In the genomic region with DNA sequence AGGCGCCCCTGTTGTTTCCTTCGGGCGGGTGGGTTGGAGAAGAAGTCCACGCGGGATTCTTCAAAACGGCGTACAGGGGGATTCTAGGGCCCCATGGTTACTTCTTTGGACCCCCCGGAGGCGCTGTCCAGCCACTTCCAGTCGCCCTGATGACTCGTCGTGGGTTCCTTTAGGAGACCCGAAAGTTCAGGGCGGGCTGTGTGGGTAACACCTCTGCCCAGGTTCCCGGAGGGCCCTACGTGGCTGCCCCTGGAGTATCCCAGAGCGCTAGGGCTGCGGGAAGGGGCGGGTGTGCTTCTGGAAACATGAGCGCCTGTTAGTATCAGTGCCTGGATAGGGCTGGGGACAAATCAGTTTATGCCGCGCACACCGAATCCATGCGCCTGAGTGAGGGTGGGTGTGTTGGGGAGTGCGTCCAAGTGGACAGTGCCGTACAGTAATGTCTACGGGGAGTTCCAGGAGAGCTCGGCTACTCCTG, we compare ENCODE assay signal across 6 cellular contexts. TPM values are rescaled to one million over a fixed set of nuclear protein-coding genes. Genes with fewer than 3 reads are reported as not detected.
DNase-seq lines count a peak whose midpoint lies in the region; ATAC-seq and TF ChIP-seq lines count a peak whose summit lies in the region.

No MANE protein-coding gene starts in this region.

- CTCF ChIA-PET in activated CD4-positive, alpha-beta T cell treated with anti-CD3 and anti-CD28 coated beads for 36 hours (lab: Charles Lee) = interaction anchor here (0.5 to 7.5 kb wide), 23 partner anchors 10 to 371 kb away, joined by 3 to 87 read pairs (median 5); a partner anchor contains a TSS
- CTCF ChIA-PET in GM10248 (lab: Yijun Ruan, JAX) = interaction anchor here (0.6 to 8.9 kb wide), 44 partner anchors 8 to 362 kb away, joined by 3 to 205 read pairs (median 4); a partner anchor contains a TSS

- H3K27ac Mint-ChIP-seq in activated CD4-positive, alpha-beta T cell treated with anti-CD3 and anti-CD28 coated beads for 36 hours = no peak overlapping the region

- no peak for TF ChIP-seq CTCF in GM10248 (IDR thresholded peaks at IDR 0.05; ENCODE audit: control extremely low read depth, extremely low read depth, low read depth, missing control alignments)

- H3K27me3 Mint-ChIP-seq in activated CD4-positive, alpha-beta T cell treated with anti-CD3 and anti-CD28 coated beads for 36 hours = peaks cover 15% of the 10 kb centered on the region

- ATAC-seq in activated CD4-positive, alpha-beta T cell treated with anti-CD3 and anti-CD28 coated beads for 36 hours = peak; percentile 26

- POLR2A ChIA-PET in activated CD4-positive, alpha-beta T cell treated with anti-CD3 and anti-CD28 coated beads for 36 hours (lab: Charles Lee) = interaction anchor here (0.6 to 1.1 kb wide), 3 partner anchors 125 to 229 kb away, joined by 3 to 8 read pairs (median 5); no protein-coding TSS in a partner anchor
- POLR2A ChIA-PET in GM10248 (lab: Yijun Ruan, JAX) = interaction anchor here (0.8 to 1.9 kb wide), 7 partner anchors 10 to 338 kb away, joined by 3 to 10 read pairs (median 4); no protein-coding TSS in a partner anchor

- peak; percentile 74 for DNase-seq in activated CD4-positive, alpha-beta T cell treated with anti-CD3 and anti-CD28 coated beads for 36 hours
- no peak for DNase-seq in activated CD4-positive, alpha-beta T cell treated with anti-CD3 and anti-CD28 coated beads, Interleukin-2, amount 50 U/mL, for 4 hours
- DNase-seq in activated T-cell treated with anti-CD3 and anti-CD28 coated beads, Interleukin-2, amount 50 U/mL, for 1 hour = peak; percentile 67
- DNase-seq in kidney tubule cell (ENCODE audit: low spot score) = peak; percentile 41
- no peak for DNase-seq in GM19238 (ENCODE audit: insufficient read length, low spot score)
- DNase-seq in GM10248 (ENCODE audit: extremely low spot score) = no peak

- peak overlapping the region; percentile 69 for H3K4me3 Mint-ChIP-seq in activated CD4-positive, alpha-beta T cell treated with anti-CD3 and anti-CD28 coated beads for 36 hours

- intact Hi-C loops in activated CD4-positive, alpha-beta T cell treated with anti-CD3 and anti-CD28 coated beads for 36 hours (cut with DNase I, micrococcal nuclease) = loop anchor here (1.0 to 5.0 kb wide), 14 partner anchors 16 to 658 kb away; a partner anchor contains a TSS

- peaks cover 5% of the 10 kb centered on the region for H3K36me3 Mint-ChIP-seq in activated CD4-positive, alpha-beta T cell treated with anti-CD3 and anti-CD28 coated beads for 36 hours (ENCODE audit: low read depth)

- no peaks in the 10 kb centered on the region for H3K9me3 Mint-ChIP-seq in activated CD4-positive, alpha-beta T cell treated with anti-CD3 and anti-CD28 coated beads for 36 hours (ENCODE audit: low read depth)

- peaks cover 18% of the 10 kb centered on the region for H3K4me1 Mint-ChIP-seq in activated CD4-positive, alpha-beta T cell treated with anti-CD3 and anti-CD28 coated beads for 36 hours

RNA-seq across cellular contexts. Expression of a gene that starts 0.6 kb away (rescaled TPM):
- total RNA-seq in activated CD4-positive, alpha-beta T cell treated with anti-CD3 and anti-CD28 coated beads for 36 hours = 10 to 100 TPM; 13.6 to 16.5 TPM

RNA-seq across cellular contexts. Expression of a gene that starts 12.5 kb away (rescaled TPM):
- total RNA-seq in activated CD4-positive, alpha-beta T cell treated with anti-CD3 and anti-CD28 coated beads for 36 hours = 10 to 100 TPM; 31.4 to 38.6 TPM

RNA-seq across cellular contexts. Expression of a gene that starts 24.3 kb away (rescaled TPM):
- total RNA-seq in activated CD4-positive, alpha-beta T cell treated with anti-CD3 and anti-CD28 coated beads for 36 hours = 10 to 100 TPM; 29.1 to 37.0 TPM

RNA-seq across cellular contexts. Expression of a gene that starts 29.2 kb away (rescaled TPM):
- total RNA-seq in activated CD4-positive, alpha-beta T cell treated with anti-CD3 and anti-CD28 coated beads for 36 hours = under 1 TPM; 0.11 to 0.18 TPM

Comparison
In these comparisons a context has a peak if more than half of its experiments do, and no peak if none do; other contexts are left out.
1. DNase-seq: peak in activated CD4-positive, alpha-beta T cell treated with anti-CD3 and anti-CD28 coated beads for 36 hours (single experiment), activated T-cell treated with anti-CD3 and anti-CD28 coated beads, Interleukin-2, amount 50 U/mL, for 1 hour (single experiment) and kidney tubule cell (single experiment); none in activated CD4-positive, alpha-beta T cell treated with anti-CD3 and anti-CD28 coated beads, Interleukin-2, amount 50 U/mL, for 4 hours (0 of 2), GM19238 (single experiment) and GM10248 (single experiment).